Comparison of ENCODE assay signal across 20 cellular contexts in the genomic region with DNA sequence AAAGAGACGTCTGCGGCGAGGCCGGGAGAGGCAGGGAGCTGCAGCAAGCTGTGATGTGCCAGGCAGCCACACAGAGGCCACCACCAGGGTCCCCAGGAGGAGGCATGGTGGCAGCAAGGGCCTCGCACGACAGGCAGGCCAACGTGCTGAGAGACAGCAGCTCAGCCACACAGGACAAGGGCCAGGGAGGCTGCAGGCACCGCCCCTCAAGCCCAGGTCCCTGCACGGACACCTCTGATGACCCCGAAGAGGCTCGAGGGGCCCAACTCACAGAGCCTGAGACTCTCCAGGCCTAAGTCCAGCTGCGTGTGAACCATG. TPM values are rescaled to one million over a fixed set of nuclear protein-coding genes. Genes with fewer than 3 reads are reported as not detected.
DNase-seq lines count a peak whose midpoint lies in the region; ATAC-seq, FAIRE-seq and TF ChIP-seq lines count a peak whose summit lies in the region.
"Had no signal": no experiment of that assay in that cellular context is flagged by ENCODE, and none has a peak within 500 bp of the region (broad histone marks: within the 10 kb centered on the region; RNA-seq: fewer than 3 reads in every experiment).

No MANE protein-coding gene starts in this region.

- H3K27ac ChIP-seq in RWPE1 (peak overlapping the region; percentile 27; the same call in 1 of the 2 replicates), K562 (ENCODE audit: extremely low read depth, low read depth, low read length) (no peak overlapping the region)

- in situ Hi-C loops in K562 (cut with MboI), result no loop called here

- H3K9me1 ChIP-seq in K562 (ENCODE audit: control insufficient read depth, insufficient read depth, low read length), result no peaks in the 10 kb centered on the region

- peaks cover 3% of the 10 kb centered on the region; the same call in 1 of the 3 replicates for H3K36me3 ChIP-seq in K562 (ENCODE audit: control insufficient read depth, insufficient read depth, low read length)

- no peak for TF ChIP-seq EP300 in K562 (IDR thresholded peaks at IDR 0.05; ENCODE audit: low read length)

- no TSS peak for BruUV-seq in K562 (replicated peaks; lab: Mats Ljungman, UMichigan)

- no peaks in the 10 kb centered on the region for H4K20me1 ChIP-seq in K562 (replicated peaks; ENCODE audit: control insufficient read depth, insufficient read depth, low read length)

- POLR2A ChIA-PET in RWPE1 (lab: Yijun Ruan, JAX; ENCODE audit: low non-redundant PET), result no interaction called here
- POLR2A ChIA-PET in K562 (lab: Yijun Ruan, JAX), result interaction anchor here (0.6 to 1.1 kb wide), 4 partner anchors 8 to 334 kb away, joined by 3 to 7 read pairs (median 4); a partner anchor contains a TSS

- H3K79me2 ChIP-seq in K562 (ENCODE audit: control insufficient read depth, insufficient read depth, low read length), result peaks cover 3% of the 10 kb centered on the region; the same call in 1 of the 3 replicates

- H2AFZ ChIP-seq in K562 (ENCODE audit: low read depth, low read length), result no peak overlapping the region

- no peaks in the 10 kb centered on the region for H3K27me3 ChIP-seq in K562 (ENCODE audit: control insufficient read depth in 2 of 2, insufficient read depth in 2 of 2, low read length in 2 of 2)

- no peak for TF ChIP-seq RAD21 in K562 (CRISPR knock-in tag; conservative IDR thresholded peaks at IDR 0.05 in 1 of 2, IDR thresholded peaks at IDR 0.05 in 1 of 2)

- peaks cover 3 to 57% of the 10 kb centered on the region in 2 experiments; a peak in 3 of 5 replicates for H3K4me1 ChIP-seq in K562 (replicated peaks in 1 of 2; ENCODE audit: control insufficient read depth in 2 of 2, insufficient read depth in 2 of 2, low read length in 2 of 2)
- H3K4me1 ChIP-seq: Caco-2, HAP-1 had no signal

- no peak for FAIRE-seq in K562 (lab: Jason Lieb, UNC)
- FAIRE-seq: G401.6, GM12892, H54 had no signal

- WGBS in K562 (ENCODE audit: insufficient coverage, low coverage, missing lambda C conversion rate), result 76% methylated on average over 11 of the region's 12 CpGs

- H3K4me3 ChIP-seq in K562, result no peak overlapping the region
- H3K4me3 ChIP-seq: HAP-1 had no signal

- intact Hi-C loops in K562 (cut with micrococcal nuclease) (no loop called here), posterior vena cava (cut with DNase I) (loop anchor here in 1 of 2 donors (10.0 kb wide), 1 partner anchor 1764 kb away; no protein-coding TSS in a partner anchor)

- H3K9me3 ChIP-seq in K562 (replicated peaks; ENCODE audit: control insufficient read depth, insufficient read depth, low read depth, low read length), result no peaks in the 10 kb centered on the region
- H3K9me3 ChIP-seq: Caco-2, HAP-1 had no signal

- peak overlapping the region in 1 of 2 experiments; percentile 14; a peak in 1 of 4 replicates for H3K9ac ChIP-seq in K562 (ENCODE audit: insufficient read depth in 1 of 2, low read depth in 2 of 2, low read length in 2 of 2)

- DNase-seq in RWPE1 (ENCODE audit: low spot score) (no peak), K562 (ENCODE audit: extremely low read depth in 1 of 4, low spot score in 3 of 4) (no peak), posterior vena cava (ENCODE audit: low spot score) (peak; percentile 73), Kasumi-1 (lab: John Stamatoyannopoulos, UW) (no peak)
- no peak for DNase-seq in activated CD4-positive, CD25-positive, alpha-beta regulatory T cell treated with anti-CD3 and anti-CD28 coated beads, Interleukin-2, amount 50 U/mL, for 72 hours
- DNase-seq: C1 segment of cervical spinal cord; Caco-2; CD8-positive, alpha-beta T cell; DMS153; DND-41; GOT3; HFFc6 had no signal

- no peak for TF ChIP-seq POLR2A in K562 (conservative IDR thresholded peaks at IDR 0.05)

- CTCF ChIA-PET in RWPE1 (lab: Yijun Ruan, JAX) (interaction anchor here (0.6 kb wide), 1 partner anchor 244 kb away, joined by 4 read pairs; no protein-coding TSS in a partner anchor), K562 (lab: Yijun Ruan, JAX; ENCODE audit: low intra/inter-chr PET ratio) (no interaction called here)

- no peak for ATAC-seq in K562
- no peak for ATAC-seq in activated CD4-positive, CD25-positive, alpha-beta regulatory T cell treated with anti-CD3 and anti-CD28 coated beads, Interleukin-2, amount 50 U/mL, for 24 hours
- ATAC-seq: CD8-positive, alpha-beta T cell had no signal

- no peak overlapping the region for H3K4me2 ChIP-seq in K562 (ENCODE audit: insufficient read depth, low read length)

- TF ChIP-seq CTCF in RWPE1 (conservative IDR thresholded peaks at IDR 0.05; ENCODE audit: low read depth) (no peak), K562 (IDR thresholded peaks at IDR 0.05 in 2 of 3, conservative IDR thresholded peaks at IDR 0.05 in 1 of 3; ENCODE audit: insufficient read depth in 2 of 3, low read depth in 1 of 3, low read length in 3 of 3) (no peak)

RNA-seq across cellular contexts. Expression of a gene that starts 5.7 kb away (rescaled TPM):
- total RNA-seq in K562 (2011; cell fraction: chromatin; rRNA removed; ENCODE audit: low replicate concordance), result 14.1 and 33.3 TPM in 2 replicates
- 26.0 and 29.5 TPM in 2 replicates for total RNA-seq in K562 (2011; cell fraction: nucleolus; rRNA removed)
- total RNA-seq in K562 (2011; cell fraction: nucleoplasm; rRNA removed), result 15.7 and 17.2 TPM in 2 replicates
- total RNA-seq in K562 (2014; rRNA removed), result 25.5 and 32.6 TPM in 2 replicates
- total RNA-seq in K562 (2014; rRNA removed; fragmentation: Illumina TruSeq; extraction: Trizol), result 5.6 and 7.2 TPM in 2 replicates
- 11.2 and 13.8 TPM in 2 replicates for total RNA-seq in K562 (2015; rRNA removed; fragmentation: Illumina TruSeq; extraction: Trizol)
- 18.9 and 23.5 TPM in 2 replicates for total RNA-seq in K562 (2021)
- 16.8 and 23.4 TPM in 2 replicates for polyA plus RNA-seq in K562 (2011; rRNA removed)
- 31.4 and 46.2 TPM in 2 replicates for polyA plus RNA-seq in K562 (2011; cell fraction: cytosol; rRNA removed)
- polyA plus RNA-seq in K562 (2011; cell fraction: nucleus; rRNA removed), result 31.5 and 38.2 TPM in 2 replicates
- polyA plus RNA-seq in K562 (2012), result 14.9 and 41.4 TPM in 2 replicates
- 17.6 and 19.6 TPM in 2 replicates for polyA plus RNA-seq in K562 (2014; fragmentation: Illumina TruSeq; extraction: Trizol)
- polyA plus RNA-seq in K562 (2014; fragmentation: Nextera tagmentation; extraction: Ambion mirVana), result under 1 TPM; 0.46 to 0.67 TPM
- 35.1 and 36.8 TPM in 2 replicates for polyA plus RNA-seq in K562 (2014; rRNA removed)
- 5.1 and 9.7 TPM in 2 replicates for polyA minus RNA-seq in K562 (2011; rRNA and poly(A)+ RNA removed)
- polyA minus RNA-seq in K562 (2011; cell fraction: cytosol; rRNA and poly(A)+ RNA removed), result 9.7 and 12.0 TPM in 2 replicates
- 9.0 and 11.1 TPM in 2 replicates for polyA minus RNA-seq in K562 (2011; cell fraction: nucleus; rRNA and poly(A)+ RNA removed)
- total RNA-seq in posterior vena cava, result 10 to 100 TPM; 36.1 to 48.2 TPM

RNA-seq across cellular contexts. Expression of a gene that starts 6.1 kb away (rescaled TPM):
- 5.4 and 10.8 TPM in 2 replicates for total RNA-seq in K562 (2011; cell fraction: chromatin; rRNA removed; ENCODE audit: low replicate concordance)
- 15.9 and 20.5 TPM in 2 replicates for total RNA-seq in K562 (2011; cell fraction: nucleolus; rRNA removed)
- 9.8 and 10.6 TPM in 2 replicates for total RNA-seq in K562 (2011; cell fraction: nucleoplasm; rRNA removed)
- total RNA-seq in K562 (2014; rRNA removed) (20.9 and 25.9 TPM in 2 replicates), K562 (2014; rRNA removed; fragmentation: Illumina TruSeq; extraction: Trizol) (6.8 and 7.1 TPM in 2 replicates), K562 (2015; rRNA removed; fragmentation: Illumina TruSeq; extraction: Trizol) (10.7 and 11.1 TPM in 2 replicates), K562 (2021) (9.6 and 12.1 TPM in 2 replicates), posterior vena cava (10 to 100 TPM; 14.0 to 17.3 TPM)
- polyA plus RNA-seq in K562 (2011; rRNA removed) (8.0 and 11.2 TPM in 2 replicates), K562 (2014; fragmentation: Illumina TruSeq; extraction: Trizol) (6.7 and 7.1 TPM in 2 replicates), K562 (2014; fragmentation: Nextera tagmentation; extraction: Ambion mirVana) (1 to 10 TPM; 2.2 to 3.5 TPM), K562 (2014; rRNA removed) (14.3 and 14.8 TPM in 2 replicates)
- 10.1 and 27.8 TPM in 2 replicates for polyA plus RNA-seq in K562 (2011; cell fraction: cytosol; rRNA removed)
- polyA plus RNA-seq in K562 (2011; cell fraction: nucleus; rRNA removed), result 3.8 and 6.9 TPM in 2 replicates
- polyA plus RNA-seq in K562 (2012), result 9.2 and 12.0 TPM in 2 replicates
- polyA minus RNA-seq in K562 (2011; rRNA and poly(A)+ RNA removed), result 4.5 and 12.2 TPM in 2 replicates
- polyA minus RNA-seq in K562 (2011; cell fraction: cytosol; rRNA and poly(A)+ RNA removed), result 9.6 and 13.4 TPM in 2 replicates
- polyA minus RNA-seq in K562 (2011; cell fraction: nucleus; rRNA and poly(A)+ RNA removed), result 9.6 and 10.6 TPM in 2 replicates

RNA-seq across cellular contexts. Expression of a gene that starts 27.4 kb away (rescaled TPM):
- total RNA-seq in K562 (2011; cell fraction: chromatin; rRNA removed; ENCODE audit: low replicate concordance), result not detected in 2 replicates
- not detected in 2 replicates for total RNA-seq in K562 (2011; cell fraction: nucleolus; rRNA removed)
- not detected in 2 replicates for total RNA-seq in K562 (2011; cell fraction: nucleoplasm; rRNA removed)
- total RNA-seq in K562 (2014; rRNA removed) (not detected in 2 replicates), K562 (2014; rRNA removed; fragmentation: Illumina TruSeq; extraction: Trizol) (not detected in 2 replicates), K562 (2015; rRNA removed; fragmentation: Illumina TruSeq; extraction: Trizol) (not detected in 2 replicates), K562 (2021) (not detected in 2 replicates), posterior vena cava (under 1 TPM in 1 of 2 donors, not detected in 1; 0.10 TPM)
- polyA plus RNA-seq in K562 (2011; rRNA removed) (not detected in 2 replicates), K562 (2014; fragmentation: Illumina TruSeq; extraction: Trizol) (not detected in 2 replicates), K562 (2014; fragmentation: Nextera tagmentation; extraction: Ambion mirVana) (not detected), K562 (2014; rRNA removed) (not detected in 2 replicates)
- polyA plus RNA-seq in K562 (2011; cell fraction: cytosol; rRNA removed), result 0.03 TPM in 1 of 2 replicates, not detected in the other
- polyA plus RNA-seq in K562 (2011; cell fraction: nucleus; rRNA removed), result 0.06 TPM in 1 of 2 replicates, not detected in the other
- 0.16 and 0.17 TPM in 2 replicates for polyA plus RNA-seq in K562 (2012)
- not detected in 2 replicates for polyA minus RNA-seq in K562 (2011; rRNA and poly(A)+ RNA removed)
- not detected in 2 replicates for polyA minus RNA-seq in K562 (2011; cell fraction: cytosol; rRNA and poly(A)+ RNA removed)
- not detected in 2 replicates for polyA minus RNA-seq in K562 (2011; cell fraction: nucleus; rRNA and poly(A)+ RNA removed)
- total RNA-seq: A172, A673, Caco-2, HFFc6 had no signal
- polyA plus RNA-seq: BJ had no signal

RNA-seq across cellular contexts. Expression of a gene that starts 38.2 kb away (rescaled TPM):
- total RNA-seq in K562 (2011; cell fraction: chromatin; rRNA removed; ENCODE audit: low replicate concordance), result 40.1 and 114 TPM in 2 replicates
- 99.9 and 115 TPM in 2 replicates for total RNA-seq in K562 (2011; cell fraction: nucleolus; rRNA removed)
- total RNA-seq in K562 (2011; cell fraction: nucleoplasm; rRNA removed), result 47.3 and 54.8 TPM in 2 replicates
- total RNA-seq in K562 (2014; rRNA removed) (115 and 140 TPM in 2 replicates), K562 (2014; rRNA removed; fragmentation: Illumina TruSeq; extraction: Trizol) (3.3 and 4.4 TPM in 2 replicates), K562 (2015; rRNA removed; fragmentation: Illumina TruSeq; extraction: Trizol) (36.1 and 41.8 TPM in 2 replicates), K562 (2021) (84.8 and 95.8 TPM in 2 replicates), posterior vena cava (10 to 100 TPM; 30.4 to 30.9 TPM)
- polyA plus RNA-seq in K562 (2011; rRNA removed) (24.0 and 30.8 TPM in 2 replicates), K562 (2014; fragmentation: Illumina TruSeq; extraction: Trizol) (11.4 and 42.6 TPM in 2 replicates), K562 (2014; fragmentation: Nextera tagmentation; extraction: Ambion mirVana) (1 to 10 TPM; 1.8 to 7.7 TPM), K562 (2014; rRNA removed) (97.1 and 104 TPM in 2 replicates)
- 57.0 and 157 TPM in 2 replicates for polyA plus RNA-seq in K562 (2011; cell fraction: cytosol; rRNA removed)
- polyA plus RNA-seq in K562 (2011; cell fraction: nucleus; rRNA removed), result 110 and 151 TPM in 2 replicates
- polyA plus RNA-seq in K562 (2012), result 64.4 and 77.9 TPM in 2 replicates
- polyA minus RNA-seq in K562 (2011; rRNA and poly(A)+ RNA removed), result 6.1 and 8.5 TPM in 2 replicates
- 31.0 and 38.0 TPM in 2 replicates for polyA minus RNA-seq in K562 (2011; cell fraction: cytosol; rRNA and poly(A)+ RNA removed)
- 27.2 and 34.2 TPM in 2 replicates for polyA minus RNA-seq in K562 (2011; cell fraction: nucleus; rRNA and poly(A)+ RNA removed)

RNA-seq across cellular contexts. Expression of a gene that starts 38.6 kb away (rescaled TPM):
- total RNA-seq in K562 (2011; cell fraction: chromatin; rRNA removed; ENCODE audit: low replicate concordance), result 26.2 and 74.9 TPM in 2 replicates
- 64.9 and 70.4 TPM in 2 replicates for total RNA-seq in K562 (2011; cell fraction: nucleolus; rRNA removed)
- 32.1 and 39.0 TPM in 2 replicates for total RNA-seq in K562 (2011; cell fraction: nucleoplasm; rRNA removed)
- total RNA-seq in K562 (2014; rRNA removed) (22.9 and 25.2 TPM in 2 replicates), K562 (2014; rRNA removed; fragmentation: Illumina TruSeq; extraction: Trizol) (2.1 and 2.2 TPM in 2 replicates), K562 (2015; rRNA removed; fragmentation: Illumina TruSeq; extraction: Trizol) (7.1 and 9.5 TPM in 2 replicates), K562 (2021) (20.9 and 22.1 TPM in 2 replicates), posterior vena cava (10 to 100 TPM; 21.7 to 26.7 TPM)
- polyA plus RNA-seq in K562 (2011; rRNA removed) (11.9 and 20.4 TPM in 2 replicates), K562 (2014; fragmentation: Illumina TruSeq; extraction: Trizol) (3.9 and 10.0 TPM in 2 replicates), K562 (2014; fragmentation: Nextera tagmentation; extraction: Ambion mirVana) (1 to 10 TPM in 1 of 2 experiments, under 1 TPM in 1; 0.39 to 1.3 TPM), K562 (2014; rRNA removed) (29.4 and 37.4 TPM in 2 replicates)
- 22.4 and 38.9 TPM in 2 replicates for polyA plus RNA-seq in K562 (2011; cell fraction: cytosol; rRNA removed)
- 113 and 172 TPM in 2 replicates for polyA plus RNA-seq in K562 (2011; cell fraction: nucleus; rRNA removed)
- polyA plus RNA-seq in K562 (2012), result 15.5 and 42.6 TPM in 2 replicates
- polyA minus RNA-seq in K562 (2011; rRNA and poly(A)+ RNA removed), result 3.1 and 4.7 TPM in 2 replicates
- 5.5 and 9.3 TPM in 2 replicates for polyA minus RNA-seq in K562 (2011; cell fraction: cytosol; rRNA and poly(A)+ RNA removed)
- polyA minus RNA-seq in K562 (2011; cell fraction: nucleus; rRNA and poly(A)+ RNA removed), result 16.6 and 19.7 TPM in 2 replicates
